20 cellular contexts compared by ENCODE assay signal in genomic region chr19:45952341-45952690, GRCh38. TPM values are rescaled to one million over a fixed set of nuclear protein-coding genes. Genes with fewer than 3 reads are reported as not detected.
A peak's percentile ranks its signal among the peaks of the same experiment; 100 is the strongest.
DNase-seq lines count a peak whose midpoint lies in the region; ATAC-seq and TF ChIP-seq lines count a peak whose summit lies in the region.
"Had no signal": no experiment of that assay in that cellular context is flagged by ENCODE, and none has a peak within 500 bp of the region (broad histone marks: within the 10 kb centered on the region; RNA-seq: fewer than 3 reads in every experiment).

No MANE protein-coding gene starts in this region.

- no peak overlapping the region for H3K4me2 ChIP-seq in PC-9

- no peaks in the 10 kb centered on the region for H3K9me3 ChIP-seq in CD8-positive, alpha-beta memory T cell (ENCODE audit: low read length)
- H3K9me3 ChIP-seq in naive thymus-derived CD4-positive, alpha-beta T cell (ENCODE audit: control insufficient read depth in 2 of 3, low read length in 3 of 3), result no peaks in the 10 kb centered on the region
- H3K9me3 ChIP-seq in PC-9 (ENCODE audit: insufficient read depth, low read depth), result no peaks in the 10 kb centered on the region
- H3K9me3 ChIP-seq: mucosa of descending colon, thoracic aorta had no signal

- intact Hi-C loops in naive thymus-derived CD4-positive, alpha-beta T cell (cut with micrococcal nuclease), result no loop called here
- intact Hi-C loops in PC-9 (cut with micrococcal nuclease; ENCODE audit: unreplicated experiment), result no loop called here

- no peak for ATAC-seq in naive thymus-derived CD4-positive, alpha-beta T cell
- ATAC-seq in HG03571 (IDR thresholded peaks at IDR 0.05; ENCODE audit: unreplicated experiment) (no peak), GM18517 (IDR thresholded peaks at IDR 0.05; ENCODE audit: unreplicated experiment) (no peak)

- H3K9me3 Mint-ChIP-seq in CD8-positive, alpha-beta memory T cell, result peaks cover 0 to 4% (median 2%) of the 10 kb centered on the region in 5 donors
- H3K9me3 Mint-ChIP-seq in naive thymus-derived CD4-positive, alpha-beta T cell, result peaks cover 0 to 8% (median 4%) of the 10 kb centered on the region in 11 donors

- peak overlapping the region in 5 of 7 donors; percentile 6 to 60 (median 17) for H3K4me3 Mint-ChIP-seq in CD8-positive, alpha-beta memory T cell
- H3K4me3 Mint-ChIP-seq in naive thymus-derived CD4-positive, alpha-beta T cell, result peak overlapping the region in 7 of 10 donors; percentile 34 to 77 (median 69)

- peaks cover 0 to 9% (median 1%) of the 10 kb centered on the region in 3 donors for H3K36me3 Mint-ChIP-seq in CD8-positive, alpha-beta memory T cell
- H3K36me3 Mint-ChIP-seq in naive thymus-derived CD4-positive, alpha-beta T cell, result peaks cover 0 to 7% (median 0%) of the 10 kb centered on the region in 5 donors

- CTCF ChIA-PET in CD8-positive, alpha-beta memory T cell (lab: Charles Lee), result interaction anchor here (1.2 kb wide), 1 partner anchor 8 kb away, joined by 3 read pairs; no protein-coding TSS in a partner anchor
- CTCF ChIA-PET in naive thymus-derived CD4-positive, alpha-beta T cell (lab: Charles Lee), result no interaction called here
- CTCF ChIA-PET in PC-9 (lab: Charles Lee), result interaction anchor here (0.5 kb wide), 2 partner anchors 66 to 504 kb away, joined by 5 to 7 read pairs; partner anchors contain the start of gene IRF2BP1

- H3K36me3 ChIP-seq in CD8-positive, alpha-beta memory T cell (ENCODE audit: insufficient read depth, low read length), result no peaks in the 10 kb centered on the region
- no peaks in the 10 kb centered on the region for H3K36me3 ChIP-seq in naive thymus-derived CD4-positive, alpha-beta T cell (ENCODE audit: control insufficient read depth in 2 of 3, insufficient read depth in 3 of 3, low read length in 3 of 3)
- no peaks in the 10 kb centered on the region for H3K36me3 ChIP-seq in brain microvascular endothelial cell (replicated peaks)
- no peaks in the 10 kb centered on the region for H3K36me3 ChIP-seq in PC-9 (ENCODE audit: low read depth)
- H3K36me3 ChIP-seq: BLaER1 treated with 17β-estradiol and CSF1 and Interleukin-3, amounts not matched to agents 10 nM and 100 nM; cardiac muscle cell; thoracic aorta had no signal

- BruUV-seq in PC-9 (replicated peaks; lab: Mats Ljungman, UMichigan), result no TSS peak

- no peak for DNase-seq in CD8-positive, alpha-beta memory T cell
- DNase-seq in HL-60 (ENCODE audit: low read depth in 1 of 2, low spot score in 1 of 2), result no peak
- peak in 1 of 61 donors; percentile 19 for DNase-seq in caudate nucleus (lab: John Stamatoyannopoulos, UW)
- no peak for DNase-seq in naive thymus-derived CD4-positive, alpha-beta T cell
- DNase-seq in brain microvascular endothelial cell, result no peak
- no peak for DNase-seq in PC-9
- DNase-seq: HCEC 1CT, NCI-H526 treated with DMSO at 0.1 percent for 48 hours had no signal

- H3K27me3 ChIP-seq in CD8-positive, alpha-beta memory T cell (ENCODE audit: insufficient read depth, low read length, poor library complexity, severe bottlenecking), result peaks cover 14% of the 10 kb centered on the region
- H3K27me3 ChIP-seq in HL-60 (ENCODE audit: insufficient read depth, poor library complexity, severe bottlenecking) (no peaks in the 10 kb centered on the region), brain microvascular endothelial cell (replicated peaks) (no peaks in the 10 kb centered on the region), PC-9 (ENCODE audit: insufficient read depth, low read depth) (peaks cover 24% of the 10 kb centered on the region)
- H3K27me3 ChIP-seq in naive thymus-derived CD4-positive, alpha-beta T cell (ENCODE audit: control insufficient read depth in 2 of 2, insufficient read depth in 2 of 2, low read length in 2 of 2), result peaks cover 4 to 7% of the 10 kb centered on the region in 2 donors
- H3K27me3 ChIP-seq: BLaER1 treated with 17β-estradiol and CSF1 and Interleukin-3, amounts not matched to agents 10 nM and 100 nM had no signal

- no peaks in the 10 kb centered on the region for H4K20me1 ChIP-seq in PC-9 (ENCODE audit: insufficient read depth)
- H4K20me1 ChIP-seq: BLaER1 treated with 17β-estradiol and CSF1 and Interleukin-3, amounts not matched to agents 10 nM and 100 nM had no signal

- no peak overlapping the region for H2AFZ ChIP-seq in PC-9

- peaks cover 39 to 50% of the 10 kb centered on the region in 2 donors for H3K27me3 Mint-ChIP-seq in CD8-positive, alpha-beta memory T cell
- H3K27me3 Mint-ChIP-seq in naive thymus-derived CD4-positive, alpha-beta T cell, result peaks cover 18 to 49% (median 43%) of the 10 kb centered on the region in 5 donors

- H3F3A ChIP-seq in PC-9 (ENCODE audit: insufficient read depth, low read depth), result peaks cover 27% of the 10 kb centered on the region; the same call in 1 of the 2 replicates

- TF ChIP-seq CTCF in HL-60 (IDR thresholded peaks at IDR 0.05; ENCODE audit: insufficient read depth, low read length) (no peak), brain microvascular endothelial cell (IDR thresholded peaks at IDR 0.05; ENCODE audit: low read depth, low read length, missing control alignments) (no peak), PC-9 (conservative IDR thresholded peaks at IDR 0.05) (no peak)

- no peaks in the 10 kb centered on the region for H3K79me2 ChIP-seq in PC-9 (ENCODE audit: low read depth)

- H3K4me1 Mint-ChIP-seq in CD8-positive, alpha-beta memory T cell, result peaks cover 4 to 13% (median 9%) of the 10 kb centered on the region in 3 donors
- H3K4me1 Mint-ChIP-seq in naive thymus-derived CD4-positive, alpha-beta T cell, result peaks cover 4 to 18% (median 7%) of the 10 kb centered on the region in 7 donors

- H3K4me1 ChIP-seq in CD8-positive, alpha-beta memory T cell (ENCODE audit: insufficient read depth, low read length), result peaks cover 13% of the 10 kb centered on the region
- H3K4me1 ChIP-seq in naive thymus-derived CD4-positive, alpha-beta T cell (ENCODE audit: control insufficient read depth in 2 of 2, insufficient read depth in 2 of 2, low read length in 2 of 2), result peaks cover 0 to 8% of the 10 kb centered on the region in 2 donors
- H3K4me1 ChIP-seq in PC-9 (replicated peaks; ENCODE audit: insufficient read depth), result peaks cover 23% of the 10 kb centered on the region

- H3K9me2 ChIP-seq in PC-9 (ENCODE audit: insufficient read depth), result no peaks in the 10 kb centered on the region

- POLR2A ChIA-PET in CD8-positive, alpha-beta memory T cell (lab: Charles Lee), result no interaction called here
- POLR2A ChIA-PET in naive thymus-derived CD4-positive, alpha-beta T cell (lab: Charles Lee), result no interaction called here
- POLR2A ChIA-PET in PC-9 (lab: Charles Lee; ENCODE audit: unreplicated experiment), result no interaction called here

- H3K4me3 ChIP-seq in CD8-positive, alpha-beta memory T cell (ENCODE audit: low read length), result no peak overlapping the region
- H3K4me3 ChIP-seq in HL-60 (replicated peaks; ENCODE audit: insufficient read depth, low read length) (peak overlapping the region; percentile 34), brain microvascular endothelial cell (ENCODE audit: low read depth, low read length) (no peak overlapping the region), PC-9 (no peak overlapping the region)
- peak overlapping the region; percentile 53 for H3K4me3 ChIP-seq in naive thymus-derived CD4-positive, alpha-beta T cell (ENCODE audit: low read length)
- H3K4me3 ChIP-seq: mucosa of descending colon had no signal

- H3K27ac Mint-ChIP-seq in CD8-positive, alpha-beta memory T cell, result no peak overlapping the region
- H3K27ac Mint-ChIP-seq in naive thymus-derived CD4-positive, alpha-beta T cell, result peak overlapping the region in 1 of 9 donors; percentile 41

- no peak overlapping the region for H3K27ac ChIP-seq in CD8-positive, alpha-beta memory T cell (ENCODE audit: low read depth, low read length)
- H3K27ac ChIP-seq in HL-60 (replicated peaks) (no peak overlapping the region), caudate nucleus (ENCODE audit: low read depth, low read length) (peak overlapping the region; percentile 73), brain microvascular endothelial cell (no peak overlapping the region), PC-9 (no peak overlapping the region)
- no peak overlapping the region for H3K27ac ChIP-seq in naive thymus-derived CD4-positive, alpha-beta T cell (ENCODE audit: low read depth, low read length)
- H3K27ac ChIP-seq: cardiac muscle cell, KMS-11, RWPE1, thoracic aorta had no signal

- in situ Hi-C loops in brain microvascular endothelial cell (cut with HindIII; ENCODE audit: low pct_ligation_motif_present, low sequenced_read_pairs), result no loop called here

RNA-seq across cellular contexts. Expression of gene NOVA2, which starts 21.3 kb away (rescaled TPM):
- total RNA-seq in CD8-positive, alpha-beta memory T cell, result not detected
- polyA plus RNA-seq in CD8-positive, alpha-beta memory T cell, result not detected
- under 1 TPM in 1 of 5 experiments, not detected in 4; 0.19 TPM for total RNA-seq in naive thymus-derived CD4-positive, alpha-beta T cell
- polyA plus RNA-seq in naive thymus-derived CD4-positive, alpha-beta T cell, result not detected
- total RNA-seq in PC-9 (2021), result not detected in 2 replicates

RNA-seq across cellular contexts. Expression of gene NANOS2, which starts 37.7 kb away (rescaled TPM):
- not detected for total RNA-seq in CD8-positive, alpha-beta memory T cell
- polyA plus RNA-seq in CD8-positive, alpha-beta memory T cell, result not detected
- not detected for total RNA-seq in naive thymus-derived CD4-positive, alpha-beta T cell
- polyA plus RNA-seq in naive thymus-derived CD4-positive, alpha-beta T cell, result not detected
- not detected in 2 replicates for total RNA-seq in PC-9 (2021)
- total RNA-seq: cardiac muscle cell; endothelial cell of umbilical vein; frontal cortex; mucosa of descending colon; pulmonary artery endothelial cell; T-helper 1 cell treated with Interleukin-12 subunit alpha and Interleukin-12 subunit beta and Interleukin-4 antibody, amounts not matched to agents 30 ng/mL and 1 ng/mL, for 36 hours; thoracic aorta had no signal
- polyA plus RNA-seq: cardiac muscle cell, endothelial cell of umbilical vein had no signal

RNA-seq across cellular contexts. Expression of gene CCDC61, which starts 43.0 kb away (rescaled TPM):
- total RNA-seq in CD8-positive, alpha-beta memory T cell, result 10 to 100 TPM; 20.0 to 23.3 TPM
- 13.8 TPM for polyA plus RNA-seq in CD8-positive, alpha-beta memory T cell
- 10 to 100 TPM; 15.5 to 35.8 (median 25.3) TPM for total RNA-seq in naive thymus-derived CD4-positive, alpha-beta T cell
- 10 to 100 TPM; 10.1 to 12.9 TPM for polyA plus RNA-seq in naive thymus-derived CD4-positive, alpha-beta T cell
- 22.8 and 24.8 TPM in 2 replicates for total RNA-seq in PC-9 (2021)

RNA-seq across cellular contexts. Expression of gene MYPOP, which starts 49.9 kb away (rescaled TPM):
- total RNA-seq in CD8-positive, alpha-beta memory T cell, result 1 to 10 TPM; 4.9 to 5.8 TPM
- 0.46 TPM for polyA plus RNA-seq in CD8-positive, alpha-beta memory T cell
- total RNA-seq in naive thymus-derived CD4-positive, alpha-beta T cell, result 10 to 100 TPM in 3 of 5 experiments, 1 to 10 TPM in 2; 7.0 to 14.5 (median 11.2) TPM
- under 1 TPM; 0.15 to 0.40 TPM for polyA plus RNA-seq in naive thymus-derived CD4-positive, alpha-beta T cell
- 13.6 TPM in 2 replicates for total RNA-seq in PC-9 (2021)

Comparison
In these comparisons a context has a peak if more than half of its experiments do, and no peak if none do; other contexts are left out.
1. H3K4me3 ChIP-seq: peak in HL-60 (single experiment) and naive thymus-derived CD4-positive, alpha-beta T cell (single experiment); none in CD8-positive, alpha-beta memory T cell (single experiment), brain microvascular endothelial cell (single experiment) and PC-9 (single experiment).